ENCODE assay signal across 8 cellular contexts in genomic region chr5:72597456-72597948, GRCh38.
DNase-seq lines count a peak whose midpoint lies in the region; TF ChIP-seq lines count a peak whose summit lies in the region.

No MANE protein-coding gene starts in this region.

- H3K4me3 Mint-ChIP-seq in endodermal cell, result no peak overlapping the region
- H3K4me3 Mint-ChIP-seq in activated T-cell treated with anti-CD3 and anti-CD28 coated beads, Interleukin-2, amount 50 U/mL, for 24 hours, result no peak overlapping the region

- TF ChIP-seq CTCF in endodermal cell (conservative IDR thresholded peaks at IDR 0.05) (no peak), OCI-LY7 (conservative IDR thresholded peaks at IDR 0.05; ENCODE audit: low read length) (no peak)

- H3K9me3 ChIP-seq in endodermal cell (ENCODE audit: control insufficient read depth, low read length) (peaks cover 23% of the 10 kb centered on the region), mesodermal cell (ENCODE audit: control insufficient read depth, low read length) (peaks cover 27% of the 10 kb centered on the region), OCI-LY7 (ENCODE audit: low read length) (0 out of 2 replicates have a peak, but pooled peaks cover 4% of the 10 kb centered on the region)

- BruUV-seq in OCI-LY7 (replicated peaks; lab: Mats Ljungman, UMichigan), result no TSS peak

- POLR2A ChIA-PET in OCI-LY7 (lab: Charles Lee), result no interaction called here

- H3K4me3 ChIP-seq in endodermal cell (ENCODE audit: low read length) (no peak overlapping the region), mesodermal cell (ENCODE audit: extremely low read depth, insufficient read depth, low read length, poor library complexity, severe bottlenecking) (no peak overlapping the region), OCI-LY7 (ENCODE audit: low read depth, low read length, poor library complexity, severe bottlenecking) (no peak overlapping the region)

- peaks cover 14% of the 10 kb centered on the region for H3K9me3 Mint-ChIP-seq in endodermal cell
- no peaks in the 10 kb centered on the region for H3K9me3 Mint-ChIP-seq in activated T-cell treated with anti-CD3 and anti-CD28 coated beads, Interleukin-2, amount 50 U/mL, for 24 hours

- CTCF ChIA-PET in OCI-LY7 (lab: Charles Lee; ENCODE audit: unreplicated experiment), result no interaction called here

- no peaks in the 10 kb centered on the region for H3K27me3 Mint-ChIP-seq in endodermal cell (ENCODE audit: insufficient read depth)
- H3K27me3 Mint-ChIP-seq in activated T-cell treated with anti-CD3 and anti-CD28 coated beads, Interleukin-2, amount 50 U/mL, for 24 hours, result peaks cover 3% of the 10 kb centered on the region

- no peaks in the 10 kb centered on the region for H3K36me3 ChIP-seq in endodermal cell (ENCODE audit: control insufficient read depth, insufficient read depth, low read length)
- H3K36me3 ChIP-seq in mesodermal cell (ENCODE audit: control insufficient read depth, insufficient read depth, low read length), result no peaks in the 10 kb centered on the region
- no peaks in the 10 kb centered on the region for H3K36me3 ChIP-seq in OCI-LY7 (ENCODE audit: insufficient read depth, low read length)

- peak overlapping the region; percentile 62 for H3K27ac ChIP-seq in endodermal cell (ENCODE audit: low read depth, low read length)
- H3K27ac ChIP-seq in mesodermal cell (ENCODE audit: low read depth, low read length, severe bottlenecking), result peak overlapping the region; percentile 96
- H3K27ac ChIP-seq in OCI-LY7 (ENCODE audit: low read depth, low read length, poor library complexity, severe bottlenecking), result no peak overlapping the region

- H3K36me3 Mint-ChIP-seq in endodermal cell (ENCODE audit: low read depth), result no peaks in the 10 kb centered on the region
- no peaks in the 10 kb centered on the region for H3K36me3 Mint-ChIP-seq in activated T-cell treated with anti-CD3 and anti-CD28 coated beads, Interleukin-2, amount 50 U/mL, for 24 hours (ENCODE audit: low read depth)

- H3K4me1 ChIP-seq in endodermal cell (ENCODE audit: control insufficient read depth, insufficient read depth, low read length) (peaks cover 8% of the 10 kb centered on the region), mesodermal cell (ENCODE audit: control insufficient read depth, insufficient read depth, low read length, poor library complexity, severe bottlenecking) (peaks cover 31% of the 10 kb centered on the region), OCI-LY7 (ENCODE audit: insufficient read depth, low read length, poor library complexity, severe bottlenecking) (peaks cover 6% of the 10 kb centered on the region)

- no peaks in the 10 kb centered on the region for H3K79me2 ChIP-seq in OCI-LY7 (ENCODE audit: insufficient read depth, low read depth, low read length)

- no peak overlapping the region for H3K4me2 ChIP-seq in OCI-LY7 (ENCODE audit: low read length)

- H3K27me3 ChIP-seq in endodermal cell (ENCODE audit: control insufficient read depth, insufficient read depth, low read length, poor library complexity, severe bottlenecking), result no peaks in the 10 kb centered on the region

- intact Hi-C loops in OCI-LY7 (cut with micrococcal nuclease; ENCODE audit: unreplicated experiment), result no loop called here

- no peaks in the 10 kb centered on the region for H3K9me2 ChIP-seq in OCI-LY7 (ENCODE audit: insufficient read depth, low read length)

- H2AFZ ChIP-seq in OCI-LY7 (ENCODE audit: low read length), result no peak overlapping the region

- H3K9ac ChIP-seq in endodermal cell (ENCODE audit: extremely low read depth, low read length, poor library complexity, severe bottlenecking), result no peak overlapping the region

- WGBS in endodermal cell (ENCODE audit: insufficient coverage in 1 of 2, insufficient read length in 1 of 2), 2 experiments, result 50 to 70% methylated on average over 1 to 5 of the region's 5 CpGs
- 0 to 44% methylated on average over 1 to 4 of the region's 5 CpGs for WGBS in mesodermal cell (ENCODE audit: insufficient coverage in 2 of 2), 2 experiments

- H3K4me1 Mint-ChIP-seq in endodermal cell, result peaks cover 12% of the 10 kb centered on the region
- peaks cover 5% of the 10 kb centered on the region for H3K4me1 Mint-ChIP-seq in activated T-cell treated with anti-CD3 and anti-CD28 coated beads, Interleukin-2, amount 50 U/mL, for 24 hours (ENCODE audit: low read depth)

- H3K27ac Mint-ChIP-seq in endodermal cell, result peak overlapping the region; percentile 89
- no peak overlapping the region for H3K27ac Mint-ChIP-seq in activated T-cell treated with anti-CD3 and anti-CD28 coated beads, Interleukin-2, amount 50 U/mL, for 24 hours

- DNase-seq in AG08396 (ENCODE audit: low spot score) (peak; percentile 76), OCI-M2 (lab: John Stamatoyannopoulos, UW; ENCODE audit: unreplicated experiment) (peak; percentile 48), endodermal cell (peak; percentile 62), COR-L47 (lab: John Stamatoyannopoulos, UW) (no peak), NCI-H446 (lab: John Stamatoyannopoulos, UW) (no peak), OCI-LY7 (ENCODE audit: low spot score) (no peak)
- no peak for DNase-seq in activated T-cell treated with anti-CD3 and anti-CD28 coated beads, Interleukin-2, amount 50 U/mL, for 24 hours

- no peaks in the 10 kb centered on the region for H4K20me1 ChIP-seq in OCI-LY7 (ENCODE audit: insufficient read depth, low read length)

Comparison
In these comparisons a context has a peak if more than half of its experiments do, and no peak if none do; other contexts are left out.
1. DNase-seq: peak in AG08396 (single experiment), OCI-M2 (single experiment) and endodermal cell (single experiment); none in COR-L47 (single experiment), NCI-H446 (0 of 2), activated T-cell treated with anti-CD3 and anti-CD28 coated beads, Interleukin-2, amount 50 U/mL, for 24 hours (single experiment) and OCI-LY7 (single experiment).